9 cellular contexts compared by ENCODE assay signal in genomic region chr10:97673736-97674525, GRCh38. TPM values are rescaled to one million over a fixed set of nuclear protein-coding genes. Genes with fewer than 3 reads are reported as not detected.
A peak's percentile ranks its signal among the peaks of the same experiment; 100 is the strongest.
DNase-seq lines count a peak whose midpoint lies in the region; ATAC-seq, FAIRE-seq and TF ChIP-seq lines count a peak whose summit lies in the region.
"Had no signal": no experiment of that assay in that cellular context is flagged by ENCODE, and none has a peak within 500 bp of the region (broad histone marks: within the 10 kb centered on the region; RNA-seq: fewer than 3 reads in every experiment).

No MANE protein-coding gene starts in this region.

- TF ChIP-seq POLR2A in endothelial cell of umbilical vein (IDR thresholded peaks at IDR 0.05; ENCODE audit: low read depth, low read length), result no peak

- H3K36me3 ChIP-seq in PC-3 (ENCODE audit: low read depth, low read length), result peaks cover 13% of the 10 kb centered on the region
- peaks cover 3 to 35% of the 10 kb centered on the region in 2 experiments for H3K36me3 ChIP-seq in endothelial cell of umbilical vein (ENCODE audit: control insufficient read depth in 2 of 2, extremely low read depth in 1 of 2, insufficient read depth in 2 of 2, low read length in 2 of 2)

- CTCF ChIA-PET in PC-3 (lab: Charles Lee), result no interaction called here
- CTCF ChIA-PET in endothelial cell of umbilical vein (lab: Charles Lee), result interaction anchor here (0.5 to 6.1 kb wide), 3 partner anchors 10 to 35 kb away, joined by 3 to 69 read pairs (median 3); no protein-coding TSS in a partner anchor

- H3K4me2 ChIP-seq in PC-3 (ENCODE audit: low read length), result no peak overlapping the region
- no peak overlapping the region for H3K4me2 ChIP-seq in endothelial cell of umbilical vein (ENCODE audit: insufficient read depth, low read length)

- H3K79me2 ChIP-seq in PC-3 (ENCODE audit: low read length) (no peaks in the 10 kb centered on the region), endothelial cell of umbilical vein (ENCODE audit: control insufficient read depth, insufficient read depth, low read length) (no peaks in the 10 kb centered on the region)

- H4K20me1 ChIP-seq in PC-3 (ENCODE audit: low read length), result no peaks in the 10 kb centered on the region
- no peaks in the 10 kb centered on the region for H4K20me1 ChIP-seq in endothelial cell of umbilical vein (replicated peaks; ENCODE audit: control insufficient read depth, extremely low read depth, insufficient read depth, low read length)

- no peaks in the 10 kb centered on the region for H3K9me3 Mint-ChIP-seq in activated T-cell treated with anti-CD3 and anti-CD28 coated beads, Interleukin-2, amount 50 U/mL, for 24 hours
- no peaks in the 10 kb centered on the region for H3K9me3 Mint-ChIP-seq in stimulated activated memory B cell treated with anti-CD40 and anti-IgM and Interleukin-4, amounts not matched to agents 10 μg/mL and 1 μg/mL and 100 μg/mL, for 72 hours

- dilution Hi-C loops in endothelial cell of umbilical vein (cut with MboI; ENCODE audit: extremely low pct_ligation_motif_present, low sequenced_read_pairs), result no loop called here

- H2AFZ ChIP-seq in PC-3 (ENCODE audit: low read length) (no peak overlapping the region), endothelial cell of umbilical vein (ENCODE audit: low read depth, low read length) (no peak overlapping the region)

- peaks cover 56% of the 10 kb centered on the region for H3K36me3 Mint-ChIP-seq in activated T-cell treated with anti-CD3 and anti-CD28 coated beads, Interleukin-2, amount 50 U/mL, for 24 hours (ENCODE audit: low read depth)
- H3K36me3 Mint-ChIP-seq in stimulated activated memory B cell treated with anti-CD40 and anti-IgM and Interleukin-4, amounts not matched to agents 10 μg/mL and 1 μg/mL and 100 μg/mL, for 72 hours, result peaks cover 32% of the 10 kb centered on the region

- no peak overlapping the region for H3K27ac Mint-ChIP-seq in activated T-cell treated with anti-CD3 and anti-CD28 coated beads, Interleukin-2, amount 50 U/mL, for 24 hours
- H3K27ac Mint-ChIP-seq in stimulated activated memory B cell treated with anti-CD40 and anti-IgM and Interleukin-4, amounts not matched to agents 10 μg/mL and 1 μg/mL and 100 μg/mL, for 72 hours, result peak overlapping the region; percentile 30

- H3K9me3 ChIP-seq in PC-3 (ENCODE audit: low read length), result no peaks in the 10 kb centered on the region
- no peaks in the 10 kb centered on the region for H3K9me3 ChIP-seq in endothelial cell of umbilical vein (replicated peaks; ENCODE audit: control insufficient read depth, insufficient read depth, low read length)
- H3K9me3 ChIP-seq: BLaER1 treated with 17β-estradiol and CSF1 and Interleukin-3, amounts not matched to agents 10 nM and 100 nM had no signal

- H3K27ac ChIP-seq in PC-3 (ENCODE audit: low read length) (no peak overlapping the region), endothelial cell of umbilical vein (ENCODE audit: insufficient read depth, low read depth, low read length) (no peak overlapping the region)
- H3K27ac ChIP-seq: BLaER1 treated with 17β-estradiol and CSF1 and Interleukin-3, amounts not matched to agents 10 nM and 100 nM had no signal

- no peaks in the 10 kb centered on the region for H3K9me2 ChIP-seq in PC-3 (replicated peaks; ENCODE audit: low read length)

- H3K27me3 Mint-ChIP-seq in activated T-cell treated with anti-CD3 and anti-CD28 coated beads, Interleukin-2, amount 50 U/mL, for 24 hours, result no peaks in the 10 kb centered on the region
- no peaks in the 10 kb centered on the region for H3K27me3 Mint-ChIP-seq in stimulated activated memory B cell treated with anti-CD40 and anti-IgM and Interleukin-4, amounts not matched to agents 10 μg/mL and 1 μg/mL and 100 μg/mL, for 72 hours

- ATAC-seq in PC-3 (peak; percentile 72), GM21515 (IDR thresholded peaks at IDR 0.05; ENCODE audit: unreplicated experiment) (no peak)
- no peak for ATAC-seq in stimulated activated memory B cell treated with anti-CD40 and anti-IgM and Interleukin-4, amounts not matched to agents 10 μg/mL and 1 μg/mL and 100 μg/mL, for 72 hours

- no peak for TF ChIP-seq CTCF in PC-3 (conservative IDR thresholded peaks at IDR 0.05; ENCODE audit: low read depth, low read length)
- TF ChIP-seq CTCF in endothelial cell of umbilical vein (IDR thresholded peaks at IDR 0.05; ENCODE audit: extremely low read depth in 1 of 2, insufficient read depth in 1 of 2, low read depth in 1 of 2, low read length in 2 of 2), result no peak

- no peak overlapping the region for H3K9ac ChIP-seq in PC-3 (ENCODE audit: low read length)
- no peak overlapping the region for H3K9ac ChIP-seq in endothelial cell of umbilical vein (replicated peaks; ENCODE audit: extremely low read depth, insufficient read depth, low read length)

- peak; percentile 37 to 40 for DNase-seq in activated T-cell treated with anti-CD3 and anti-CD28 coated beads, Interleukin-2, amount 50 U/mL, for 48 hours
- DNase-seq in activated T-cell treated with anti-CD3 and anti-CD28 coated beads, Interleukin-2, amount 50 U/mL, for 24 hours, result no peak
- DNase-seq in PC-3, result peak; percentile 59
- no peak for DNase-seq in endothelial cell of umbilical vein (ENCODE audit: low read depth, low spot score)
- DNase-seq in middle frontal gyrus (ENCODE audit: extremely low spot score, low spot score), result no peak
- no peak for DNase-seq in dermis blood vessel endothelial cell

- intact Hi-C loops in PC-3 (cut with micrococcal nuclease), result no loop called here
- intact Hi-C loops in endothelial cell of umbilical vein (cut with micrococcal nuclease), result no loop called here

- H3K4me3 Mint-ChIP-seq in activated T-cell treated with anti-CD3 and anti-CD28 coated beads, Interleukin-2, amount 50 U/mL, for 24 hours, result no peak overlapping the region
- no peak overlapping the region for H3K4me3 Mint-ChIP-seq in stimulated activated memory B cell treated with anti-CD40 and anti-IgM and Interleukin-4, amounts not matched to agents 10 μg/mL and 1 μg/mL and 100 μg/mL, for 72 hours

- FAIRE-seq in endothelial cell of umbilical vein (lab: Jason Lieb, UNC), result no peak

- peaks cover 11% of the 10 kb centered on the region for H3K4me1 Mint-ChIP-seq in activated T-cell treated with anti-CD3 and anti-CD28 coated beads, Interleukin-2, amount 50 U/mL, for 24 hours (ENCODE audit: low read depth)
- peaks cover 12% of the 10 kb centered on the region for H3K4me1 Mint-ChIP-seq in stimulated activated memory B cell treated with anti-CD40 and anti-IgM and Interleukin-4, amounts not matched to agents 10 μg/mL and 1 μg/mL and 100 μg/mL, for 72 hours

- POLR2A ChIA-PET in PC-3 (lab: Charles Lee; ENCODE audit: unreplicated experiment), result no interaction called here
- POLR2A ChIA-PET in endothelial cell of umbilical vein (lab: Charles Lee), result interaction anchor here (0.5 kb wide), 1 partner anchor 34 kb away, joined by 3 read pairs; no protein-coding TSS in a partner anchor

- BruUV-seq in PC-3 (replicated peaks; lab: Mats Ljungman, UMichigan), result no TSS peak
- BruUV-seq in endothelial cell of umbilical vein (replicated peaks; lab: Mats Ljungman, UMichigan), result no TSS peak

- H3F3A ChIP-seq in PC-3 (ENCODE audit: low read length, unreplicated experiment), result no peaks in the 10 kb centered on the region

- H3K4me1 ChIP-seq in PC-3 (ENCODE audit: insufficient read depth, low read length) (peaks cover 6% of the 10 kb centered on the region; the same call in 1 of the 2 replicates), endothelial cell of umbilical vein (ENCODE audit: control insufficient read depth, extremely low read depth, insufficient read depth, low read length) (peaks cover 3% of the 10 kb centered on the region)

- no peak overlapping the region for H3K4me3 ChIP-seq in PC-3 (ENCODE audit: low read length)
- no peak overlapping the region for H3K4me3 ChIP-seq in endothelial cell of umbilical vein (replicated peaks in 1 of 3; ENCODE audit: insufficient read depth in 1 of 3, low read depth in 1 of 3, low read length in 3 of 3)
- H3K4me3 ChIP-seq: BLaER1 treated with 17β-estradiol and CSF1 and Interleukin-3, amounts not matched to agents 10 nM and 100 nM had no signal

- no peaks in the 10 kb centered on the region for H3K27me3 ChIP-seq in PC-3 (ENCODE audit: low read length)
- H3K27me3 ChIP-seq in endothelial cell of umbilical vein (ENCODE audit: control insufficient read depth in 2 of 2, insufficient read depth in 2 of 2, low read length in 2 of 2), result no peaks in the 10 kb centered on the region
- H3K27me3 ChIP-seq: BLaER1 treated with 17β-estradiol and CSF1 and Interleukin-3, amounts not matched to agents 10 nM and 100 nM had no signal

- H3K9me1 ChIP-seq in endothelial cell of umbilical vein (replicated peaks; ENCODE audit: control insufficient read depth, extremely low read depth, insufficient read depth, low read length), result no peaks in the 10 kb centered on the region

RNA-seq across cellular contexts. Expression of gene AVPI1, which starts 13.1 kb away (rescaled TPM):
- 40.7 and 44.5 TPM in 2 replicates for total RNA-seq in PC-3 (2014; rRNA removed)
- 2.4 and 3.0 TPM in 2 replicates for total RNA-seq in endothelial cell of umbilical vein
- polyA plus RNA-seq in endothelial cell of umbilical vein, result 3.7 and 5.9 TPM in 2 replicates
- polyA plus RNA-seq in endothelial cell of umbilical vein (2011; cell fraction: cytosol; rRNA removed), result 2.8 and 3.7 TPM in 2 replicates
- polyA plus RNA-seq in endothelial cell of umbilical vein (2011; cell fraction: nucleus; rRNA removed), result 1.4 and 1.7 TPM in 2 replicates
- polyA plus RNA-seq in endothelial cell of umbilical vein (2012), result 3.7 and 4.9 TPM in 2 replicates
- 1.7 and 3.5 TPM in 2 replicates for polyA minus RNA-seq in endothelial cell of umbilical vein
- polyA minus RNA-seq in endothelial cell of umbilical vein (2011; cell fraction: cytosol; rRNA and poly(A)+ RNA removed), result 131 TPM
- polyA minus RNA-seq in endothelial cell of umbilical vein (2011; cell fraction: nucleus; rRNA and poly(A)+ RNA removed), result 1.9 and 2.7 TPM in 2 replicates
- total RNA-seq in dermis blood vessel endothelial cell, result 4.4 and 5.6 TPM in 2 replicates

RNA-seq across cellular contexts. Expression of gene PI4K2A, which starts 33.5 kb away (rescaled TPM):
- total RNA-seq in PC-3 (2014; rRNA removed), result 18.7 and 19.4 TPM in 2 replicates
- 19.7 and 20.4 TPM in 2 replicates for total RNA-seq in endothelial cell of umbilical vein
- 23.8 and 24.6 TPM in 2 replicates for polyA plus RNA-seq in endothelial cell of umbilical vein
- polyA plus RNA-seq in endothelial cell of umbilical vein (2011; cell fraction: cytosol; rRNA removed), result 21.2 and 21.6 TPM in 2 replicates
- polyA plus RNA-seq in endothelial cell of umbilical vein (2011; cell fraction: nucleus; rRNA removed), result 19.4 and 20.6 TPM in 2 replicates
- polyA plus RNA-seq in endothelial cell of umbilical vein (2012), result 19.1 and 20.4 TPM in 2 replicates
- polyA minus RNA-seq in endothelial cell of umbilical vein, result 21.0 and 24.8 TPM in 2 replicates
- polyA minus RNA-seq in endothelial cell of umbilical vein (2011; cell fraction: cytosol; rRNA and poly(A)+ RNA removed), result 9.7 TPM
- polyA minus RNA-seq in endothelial cell of umbilical vein (2011; cell fraction: nucleus; rRNA and poly(A)+ RNA removed), result 7.5 and 9.6 TPM in 2 replicates
- 16.7 and 19.7 TPM in 2 replicates for total RNA-seq in dermis blood vessel endothelial cell

RNA-seq across cellular contexts. Expression of gene MARVELD1, which starts 39.6 kb away (rescaled TPM):
- total RNA-seq in PC-3 (2014; rRNA removed) (17.6 and 25.5 TPM in 2 replicates), endothelial cell of umbilical vein (69.5 and 78.3 TPM in 2 replicates), dermis blood vessel endothelial cell (18.2 and 24.4 TPM in 2 replicates)
- polyA plus RNA-seq in endothelial cell of umbilical vein, result 67.3 and 72.5 TPM in 2 replicates
- polyA plus RNA-seq in endothelial cell of umbilical vein (2011; cell fraction: cytosol; rRNA removed), result 74.6 and 74.8 TPM in 2 replicates
- 29.7 and 30.0 TPM in 2 replicates for polyA plus RNA-seq in endothelial cell of umbilical vein (2011; cell fraction: nucleus; rRNA removed)
- polyA plus RNA-seq in endothelial cell of umbilical vein (2012), result 82.4 and 98.3 TPM in 2 replicates
- 36.6 and 38.0 TPM in 2 replicates for polyA minus RNA-seq in endothelial cell of umbilical vein
- 23.0 TPM for polyA minus RNA-seq in endothelial cell of umbilical vein (2011; cell fraction: cytosol; rRNA and poly(A)+ RNA removed)
- 16.4 and 17.7 TPM in 2 replicates for polyA minus RNA-seq in endothelial cell of umbilical vein (2011; cell fraction: nucleus; rRNA and poly(A)+ RNA removed)

RNA-seq across cellular contexts. Expression of gene MORN4, which starts 40.6 kb away (rescaled TPM):
- total RNA-seq in PC-3 (2014; rRNA removed) (6.5 and 12.9 TPM in 2 replicates), endothelial cell of umbilical vein (8.4 and 12.2 TPM in 2 replicates), dermis blood vessel endothelial cell (0.98 and 3.6 TPM in 2 replicates)
- 11.8 and 13.9 TPM in 2 replicates for polyA plus RNA-seq in endothelial cell of umbilical vein
- 15.7 and 17.0 TPM in 2 replicates for polyA plus RNA-seq in endothelial cell of umbilical vein (2011; cell fraction: cytosol; rRNA removed)
- polyA plus RNA-seq in endothelial cell of umbilical vein (2011; cell fraction: nucleus; rRNA removed), result 5.0 and 7.3 TPM in 2 replicates
- 9.9 and 12.3 TPM in 2 replicates for polyA plus RNA-seq in endothelial cell of umbilical vein (2012)
- polyA minus RNA-seq in endothelial cell of umbilical vein, result 5.2 and 9.8 TPM in 2 replicates
- 0.72 TPM for polyA minus RNA-seq in endothelial cell of umbilical vein (2011; cell fraction: cytosol; rRNA and poly(A)+ RNA removed)
- 0.72 and 1.1 TPM in 2 replicates for polyA minus RNA-seq in endothelial cell of umbilical vein (2011; cell fraction: nucleus; rRNA and poly(A)+ RNA removed)

Comparison
In these comparisons a context has a peak if more than half of its experiments do, and no peak if none do; other contexts are left out.
1. DNase-seq: peak in activated T-cell treated with anti-CD3 and anti-CD28 coated beads, Interleukin-2, amount 50 U/mL, for 48 hours (2 of 2) and PC-3 (single experiment); none in activated T-cell treated with anti-CD3 and anti-CD28 coated beads, Interleukin-2, amount 50 U/mL, for 24 hours (single experiment), endothelial cell of umbilical vein (single experiment), middle frontal gyrus (single experiment) and dermis blood vessel endothelial cell (single experiment).